23 cellular contexts compared by ENCODE assay signal in genomic region chr21:38848187-38848609, GRCh38. TPM values are rescaled to one million over a fixed set of nuclear protein-coding genes. Genes with fewer than 3 reads are reported as not detected.
A peak's percentile ranks its signal among the peaks of the same experiment; 100 is the strongest.
DNase-seq lines count a peak whose midpoint lies in the region; ATAC-seq and TF ChIP-seq lines count a peak whose summit lies in the region.
"Had no signal": no experiment of that assay in that cellular context is flagged by ENCODE, and none has a peak within 500 bp of the region (broad histone marks: within the 10 kb centered on the region; RNA-seq: fewer than 3 reads in every experiment).

No MANE protein-coding gene starts in this region.

- H2AFZ ChIP-seq in fibroblast of lung (ENCODE audit: low read length): no peak overlapping the region

- H3K9ac ChIP-seq in fibroblast of lung (ENCODE audit: insufficient read depth, low read length): no peak overlapping the region
- H3K9ac ChIP-seq: BLaER1 treated with 17β-estradiol and CSF1 and Interleukin-3, amounts not matched to agents 10 nM and 100 nM had no signal

- no peaks in the 10 kb centered on the region for H3K27me3 ChIP-seq in fibroblast of lung (ENCODE audit: control insufficient read depth, insufficient read depth, low read length)
- no peaks in the 10 kb centered on the region for H3K27me3 ChIP-seq in testis
- H3K27me3 ChIP-seq: BLaER1 treated with 17β-estradiol and CSF1 and Interleukin-3, amounts not matched to agents 10 nM and 100 nM; MG63; thyroid gland had no signal

- peak; percentile 40 for DNase-seq in activated CD4-positive, alpha-beta T cell treated with anti-CD3 and anti-CD28 coated beads, Interleukin-2, amount 10 ng/mL, durations not matched to agents 24 days and 14 days
- DNase-seq in activated CD4-positive, alpha-beta T cell treated with anti-CD3 and anti-CD28 coated beads, Interleukin-2, amount 50 U/mL, for 4 hours: no peak
- peak in 1 of 2 donors; percentile 47 for DNase-seq in fibroblast of lung (ENCODE audit: low read depth in 2 of 2)
- DNase-seq in left kidney (ENCODE audit: low read depth, low spot score): peak; percentile 20
- peak; percentile 48 for DNase-seq in testis
- no peak for DNase-seq in ecto neural progenitor cell (ENCODE audit: low spot score)
- DNase-seq in DMS53 (lab: John Stamatoyannopoulos, UW): no peak
- DNase-seq: activated CD4-positive, alpha-beta T cell treated with anti-CD3 and anti-CD28 coated beads for 36 hours; activated CD8-positive, alpha-beta memory T cell treated with anti-CD3 and anti-CD28 coated beads, Interleukin-2, amount 50 U/mL, for 4 hours; activated gamma-delta T cell treated with Interleukin-2 at 50 U/mL for 16 hours; anterior cingulate cortex; DMS79; natural killer cell; NCI-H1694 treated with DMSO at 0.1 percent for 48 hours; stimulated activated CD4-positive, alpha-beta T cell treated with anti-CD3 and anti-CD28 coated beads, Interleukin-15, amount 100 ng/mL, for 24 hours; thyroid gland had no signal

- H3K4me3 ChIP-seq in fibroblast of lung (replicated peaks in 1 of 4; ENCODE audit: control extremely low read depth in 1 of 4, insufficient read depth in 1 of 4, low read depth in 3 of 4, low read length in 4 of 4): no peak overlapping the region
- no peak overlapping the region for H3K4me3 ChIP-seq in testis
- H3K4me3 ChIP-seq: BLaER1 treated with 17β-estradiol and CSF1 and Interleukin-3, amounts not matched to agents 10 nM and 100 nM; lung; MG63; prostate gland; thyroid gland had no signal

- no peaks in the 10 kb centered on the region for H4K20me1 ChIP-seq in fibroblast of lung (ENCODE audit: control insufficient read depth, extremely low read depth, insufficient read depth, low read length)
- H4K20me1 ChIP-seq: BLaER1 treated with 17β-estradiol and CSF1 and Interleukin-3, amounts not matched to agents 10 nM and 100 nM had no signal

- H3K4me3 Mint-ChIP-seq in activated CD4-positive, alpha-beta T cell treated with anti-CD3 and anti-CD28 coated beads, Interleukin-2, amount 10 ng/mL, durations not matched to agents 24 days and 14 days: no peak overlapping the region
- H3K4me3 Mint-ChIP-seq: activated CD4-positive, alpha-beta T cell treated with anti-CD3 and anti-CD28 coated beads for 36 hours; natural killer cell; stimulated activated effector memory CD8-positive, alpha-beta T cell treated with anti-CD3 and anti-CD28 coated beads, Interleukin-12 subunit alpha, Interleukin-12 subunit beta, amount 100 ng/mL, for 72 hours had no signal

- peak overlapping the region; percentile 17 for H3K4me2 ChIP-seq in fibroblast of lung (ENCODE audit: extremely low read depth, insufficient read depth, low read length)
- H3K4me2 ChIP-seq: BLaER1 treated with 17β-estradiol and CSF1 and Interleukin-3, amounts not matched to agents 10 nM and 100 nM had no signal

- H3K4me1 ChIP-seq in fibroblast of lung (ENCODE audit: control insufficient read depth, extremely low read depth, insufficient read depth, low read length): peaks cover 7% of the 10 kb centered on the region
- H3K4me1 ChIP-seq in testis: no peaks in the 10 kb centered on the region
- H3K4me1 ChIP-seq: prostate gland, thyroid gland had no signal

- no peaks in the 10 kb centered on the region for H3K79me2 ChIP-seq in fibroblast of lung (ENCODE audit: control insufficient read depth, insufficient read depth, low read length)

- H3K27ac ChIP-seq in fibroblast of lung (ENCODE audit: insufficient read depth, low read length): no peak overlapping the region
- no peak overlapping the region for H3K27ac ChIP-seq in testis
- H3K27ac ChIP-seq: 22Rv1, prostate gland, thyroid gland had no signal

- H3K4me1 Mint-ChIP-seq in activated CD4-positive, alpha-beta T cell treated with anti-CD3 and anti-CD28 coated beads, Interleukin-2, amount 10 ng/mL, durations not matched to agents 24 days and 14 days: peaks cover 3% of the 10 kb centered on the region
- H3K4me1 Mint-ChIP-seq: activated CD4-positive, alpha-beta T cell treated with anti-CD3 and anti-CD28 coated beads for 36 hours; natural killer cell; stimulated activated effector memory CD8-positive, alpha-beta T cell treated with anti-CD3 and anti-CD28 coated beads, Interleukin-12 subunit alpha, Interleukin-12 subunit beta, amount 100 ng/mL, for 72 hours had no signal

- WGBS in testis, 2 donors: 56 to 61% methylated on average over 7 of the region's 7 CpGs

- H3K27ac Mint-ChIP-seq in activated CD4-positive, alpha-beta T cell treated with anti-CD3 and anti-CD28 coated beads, Interleukin-2, amount 10 ng/mL, durations not matched to agents 24 days and 14 days: no peak overlapping the region
- H3K27ac Mint-ChIP-seq: activated CD4-positive, alpha-beta T cell treated with anti-CD3 and anti-CD28 coated beads for 36 hours; natural killer cell; stimulated activated effector memory CD8-positive, alpha-beta T cell treated with anti-CD3 and anti-CD28 coated beads, Interleukin-12 subunit alpha, Interleukin-12 subunit beta, amount 100 ng/mL, for 72 hours had no signal

- intact Hi-C loops in activated CD4-positive, alpha-beta T cell treated with anti-CD3 and anti-CD28 coated beads, Interleukin-2, amount 10 ng/mL, durations not matched to agents 24 days and 14 days (cut with micrococcal nuclease): no loop called here
- intact Hi-C loops in testis (cut with DNase I; ENCODE audit: low total_unique reads): no loop called here

- no peaks in the 10 kb centered on the region for H3K36me3 Mint-ChIP-seq in activated CD4-positive, alpha-beta T cell treated with anti-CD3 and anti-CD28 coated beads, Interleukin-2, amount 10 ng/mL, durations not matched to agents 24 days and 14 days (ENCODE audit: low read depth)
- H3K36me3 Mint-ChIP-seq: natural killer cell; stimulated activated effector memory CD8-positive, alpha-beta T cell treated with anti-CD3 and anti-CD28 coated beads, Interleukin-12 subunit alpha, Interleukin-12 subunit beta, amount 100 ng/mL, for 72 hours had no signal

- H3K27me3 Mint-ChIP-seq in activated CD4-positive, alpha-beta T cell treated with anti-CD3 and anti-CD28 coated beads, Interleukin-2, amount 10 ng/mL, durations not matched to agents 24 days and 14 days: no peaks in the 10 kb centered on the region
- H3K27me3 Mint-ChIP-seq: activated CD4-positive, alpha-beta T cell treated with anti-CD3 and anti-CD28 coated beads for 36 hours had no signal

- no peak for TF ChIP-seq POLR2A in testis (IDR thresholded peaks at IDR 0.05)

- no peak for ATAC-seq in GM21367 (IDR thresholded peaks at IDR 0.05; ENCODE audit: unreplicated experiment)
- ATAC-seq: activated CD4-positive, alpha-beta T cell treated with anti-CD3 and anti-CD28 coated beads for 36 hours; natural killer cell; stimulated activated effector memory CD8-positive, alpha-beta T cell treated with anti-CD3 and anti-CD28 coated beads, Interleukin-12 subunit alpha, Interleukin-12 subunit beta, amount 100 ng/mL, for 72 hours had no signal

- H3K36me3 ChIP-seq in fibroblast of lung (ENCODE audit: control insufficient read depth, insufficient read depth, low read length): no peaks in the 10 kb centered on the region
- H3K36me3 ChIP-seq in testis (ENCODE audit: low read depth, missing control alignments): no peaks in the 10 kb centered on the region
- H3K36me3 ChIP-seq: BLaER1 treated with 17β-estradiol and CSF1 and Interleukin-3, amounts not matched to agents 10 nM and 100 nM; MG63; prostate gland; thyroid gland had no signal

- H3K9me3 Mint-ChIP-seq in activated CD4-positive, alpha-beta T cell treated with anti-CD3 and anti-CD28 coated beads, Interleukin-2, amount 10 ng/mL, durations not matched to agents 24 days and 14 days: no peaks in the 10 kb centered on the region
- H3K9me3 Mint-ChIP-seq: natural killer cell; stimulated activated effector memory CD8-positive, alpha-beta T cell treated with anti-CD3 and anti-CD28 coated beads, Interleukin-12 subunit alpha, Interleukin-12 subunit beta, amount 100 ng/mL, for 72 hours had no signal

- TF ChIP-seq CTCF in fibroblast of lung (conservative IDR thresholded peaks at IDR 0.05 in 1 of 2, IDR thresholded peaks at IDR 0.05 in 1 of 2; ENCODE audit: low read depth in 1 of 2, low read length in 2 of 2): no peak
- TF ChIP-seq CTCF in testis (IDR thresholded peaks at IDR 0.05): no peak

- H3K9me3 ChIP-seq in fibroblast of lung (ENCODE audit: control insufficient read depth, insufficient read depth, low read depth, low read length): no peaks in the 10 kb centered on the region
- no peaks in the 10 kb centered on the region for H3K9me3 ChIP-seq in testis
- H3K9me3 ChIP-seq: prostate gland, thyroid gland had no signal

RNA-seq across cellular contexts. Expression of gene ETS2, which starts 42.5 kb away (rescaled TPM):
- 28.6 and 30.4 TPM in 2 replicates for total RNA-seq in activated CD4-positive, alpha-beta T cell treated with anti-CD3 and anti-CD28 coated beads, Interleukin-2, amount 10 ng/mL, durations not matched to agents 24 days and 14 days
- 70.4 and 77.3 TPM in 2 replicates for total RNA-seq in fibroblast of lung
- 28.0 and 60.5 TPM in 2 replicates for polyA plus RNA-seq in fibroblast of lung
- polyA plus RNA-seq in fibroblast of lung (2012): 21.6 and 41.3 TPM in 2 replicates
- polyA minus RNA-seq in fibroblast of lung (ENCODE audit: low replicate concordance): 30.0 and 65.8 TPM in 2 replicates
- total RNA-seq in testis: 10 to 100 TPM; 13.3 to 19.8 TPM
- 16.2 TPM for polyA plus RNA-seq in testis (ENCODE audit: insufficient read depth, low read depth, low replicate concordance)

Comparison
In these comparisons a context has a peak if more than half of its experiments do, and no peak if none do; other contexts are left out.
1. DNase-seq: peak in activated CD4-positive, alpha-beta T cell treated with anti-CD3 and anti-CD28 coated beads, Interleukin-2, amount 10 ng/mL, durations not matched to agents 24 days and 14 days (single experiment), left kidney (single experiment) and testis (single experiment); none in activated CD4-positive, alpha-beta T cell treated with anti-CD3 and anti-CD28 coated beads, Interleukin-2, amount 50 U/mL, for 4 hours (0 of 2), ecto neural progenitor cell (single experiment) and DMS53 (single experiment).